Comparison of ENCODE assay signal across 15 cellular contexts in the genomic region with DNA sequence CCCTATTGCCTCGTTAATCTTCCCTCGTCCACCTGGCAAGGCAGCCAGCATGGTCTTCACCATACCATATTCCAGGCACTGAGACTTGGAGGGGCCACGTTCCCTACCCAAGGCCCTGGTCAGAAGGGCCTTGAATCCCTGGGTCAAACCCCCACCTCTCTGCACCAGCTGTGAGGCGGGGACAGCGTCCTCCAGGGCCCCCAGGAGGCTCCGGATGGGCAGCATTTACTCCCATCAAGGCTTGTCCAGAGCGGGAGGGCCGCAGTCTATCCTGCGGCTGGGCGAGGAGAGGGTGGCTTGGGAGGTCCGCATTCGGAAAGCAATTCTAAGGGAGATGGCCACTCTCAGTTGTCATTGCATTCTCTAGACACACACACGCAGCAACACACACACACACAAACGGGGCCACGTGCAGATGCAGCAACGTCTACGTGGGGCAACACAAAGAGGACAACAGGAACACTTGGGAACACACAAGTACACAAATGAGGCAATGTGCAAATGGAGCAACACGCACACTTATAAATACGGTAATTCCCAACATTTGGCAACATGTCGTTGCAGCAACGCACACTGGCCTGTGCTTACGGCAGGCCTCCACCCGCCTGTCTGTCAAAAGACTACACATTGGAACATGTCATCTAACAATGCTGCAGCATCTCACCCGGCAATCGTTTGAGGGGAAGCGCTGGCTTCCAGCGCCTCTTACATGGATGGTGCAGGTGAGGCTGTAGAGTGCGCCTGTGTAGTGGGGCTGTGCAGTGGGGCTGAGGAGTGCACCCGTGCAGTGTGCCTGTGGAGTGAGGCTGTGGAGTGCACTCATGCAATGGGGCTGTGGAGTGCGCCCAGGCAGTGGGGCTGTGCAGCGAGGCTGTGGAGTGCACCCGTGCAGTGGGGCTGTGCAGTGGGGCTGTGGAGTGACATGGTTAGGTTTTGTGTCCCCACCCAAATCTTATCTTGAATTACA. TPM values are rescaled to one million over a fixed set of nuclear protein-coding genes. Genes with fewer than 3 reads are reported as not detected.
A peak's percentile ranks its signal among the peaks of the same experiment; 100 is the strongest.
DNase-seq lines count a peak whose midpoint lies in the region; ATAC-seq, FAIRE-seq and TF ChIP-seq lines count a peak whose summit lies in the region.
"Had no signal": no experiment of that assay in that cellular context is flagged by ENCODE, and none has a peak within 500 bp of the region (broad histone marks: within the 10 kb centered on the region; RNA-seq: fewer than 3 reads in every experiment).

No MANE protein-coding gene starts in this region.

- no peaks in the 10 kb centered on the region for H3K9me3 ChIP-seq in HAP-1
- H3K9me3 ChIP-seq: A549; BLaER1 treated with 17β-estradiol and CSF1 and Interleukin-3, amounts not matched to agents 10 nM and 100 nM had no signal

- no peak overlapping the region for H3K4me3 Mint-ChIP-seq in activated naive CD8-positive, alpha-beta T cell treated with anti-CD3 and anti-CD28 coated beads, Interleukin-2, amount 10 ng/mL, durations not matched to agents 7 days and 5 days
- H3K4me3 Mint-ChIP-seq in activated naive CD8-positive, alpha-beta T cell treated with anti-CD3 and anti-CD28 coated beads for 36 hours = no peak overlapping the region
- H3K4me3 Mint-ChIP-seq in endothelial cell (ENCODE audit: unreplicated experiment) = peak overlapping the region; percentile 40
- H3K4me3 Mint-ChIP-seq: H9 had no signal

- FAIRE-seq in HTR-8/SVneo (lab: Jason Lieb, UNC) = peak; percentile 89
- FAIRE-seq: A549 had no signal

- H3K4me1 ChIP-seq in HAP-1 = no peaks in the 10 kb centered on the region
- H3K4me1 ChIP-seq: A549 had no signal

- peak; percentile 31 for ATAC-seq in activated naive CD8-positive, alpha-beta T cell treated with anti-CD3 and anti-CD28 coated beads, Interleukin-2, amount 10 ng/mL, durations not matched to agents 7 days and 5 days (ENCODE audit: low read depth)
- no peak for ATAC-seq in HG02763 (IDR thresholded peaks at IDR 0.05; ENCODE audit: unreplicated experiment)
- ATAC-seq: A549 had no signal

- H3K4me1 Mint-ChIP-seq in activated naive CD8-positive, alpha-beta T cell treated with anti-CD3 and anti-CD28 coated beads, Interleukin-2, amount 10 ng/mL, durations not matched to agents 7 days and 5 days = peaks cover 4% of the 10 kb centered on the region
- H3K4me1 Mint-ChIP-seq in activated naive CD8-positive, alpha-beta T cell treated with anti-CD3 and anti-CD28 coated beads for 36 hours = peaks cover 2% of the 10 kb centered on the region
- peaks cover 5% of the 10 kb centered on the region for H3K4me1 Mint-ChIP-seq in endothelial cell (ENCODE audit: unreplicated experiment)

- POLR2A ChIA-PET in activated naive CD8-positive, alpha-beta T cell treated with anti-CD3 and anti-CD28 coated beads, Interleukin-2, amount 10 ng/mL, durations not matched to agents 7 days and 5 days (lab: Charles Lee) = no interaction called here

- H3K27me3 Mint-ChIP-seq in activated naive CD8-positive, alpha-beta T cell treated with anti-CD3 and anti-CD28 coated beads, Interleukin-2, amount 10 ng/mL, durations not matched to agents 7 days and 5 days = peaks cover 2% of the 10 kb centered on the region
- no peaks in the 10 kb centered on the region for H3K27me3 Mint-ChIP-seq in activated naive CD8-positive, alpha-beta T cell treated with anti-CD3 and anti-CD28 coated beads for 36 hours
- peaks cover 4% of the 10 kb centered on the region for H3K27me3 Mint-ChIP-seq in endothelial cell (ENCODE audit: unreplicated experiment)

- H3K36me3 ChIP-seq in HAP-1 (replicated peaks) = no peaks in the 10 kb centered on the region
- H3K36me3 ChIP-seq: BLaER1 treated with 17β-estradiol and CSF1 and Interleukin-3, amounts not matched to agents 10 nM and 100 nM had no signal

- H3K9me3 Mint-ChIP-seq in activated naive CD8-positive, alpha-beta T cell treated with anti-CD3 and anti-CD28 coated beads, Interleukin-2, amount 10 ng/mL, durations not matched to agents 7 days and 5 days = no peaks in the 10 kb centered on the region
- H3K9me3 Mint-ChIP-seq in activated naive CD8-positive, alpha-beta T cell treated with anti-CD3 and anti-CD28 coated beads for 36 hours = no peaks in the 10 kb centered on the region
- H3K9me3 Mint-ChIP-seq in endothelial cell (ENCODE audit: unreplicated experiment) = no peaks in the 10 kb centered on the region
- H3K9me3 Mint-ChIP-seq: H9 had no signal

- no peak for DNase-seq in activated naive CD8-positive, alpha-beta T cell treated with anti-CD3 and anti-CD28 coated beads, Interleukin-2, amount 10 ng/mL, durations not matched to agents 7 days and 5 days
- DNase-seq in activated naive CD8-positive, alpha-beta T cell treated with anti-CD3 and anti-CD28 coated beads for 36 hours = no peak
- DNase-seq in HTR-8/SVneo (ENCODE audit: insufficient read length, low spot score) (no peak), endothelial cell (ENCODE audit: low spot score) (no peak), NOMO-1 (lab: John Stamatoyannopoulos, UW; ENCODE audit: unreplicated experiment in 2 of 2) (no peak), HAP-1 (ENCODE audit: low spot score in 2 of 2) (no peak)
- DNase-seq: DMS 273 treated with DMSO at 0.1 percent for 48 hours, GF-D8, H9, NCI-H1092 treated with DMSO at 0.1 percent for 48 hours, NCI-H146, NCI-H2029 treated with DMSO at 0.1 percent for 48 hours had no signal

- TF ChIP-seq CTCF in endothelial cell (IDR thresholded peaks at IDR 0.05; ENCODE audit: unreplicated experiment) = no peak

- no peaks in the 10 kb centered on the region for H3K36me3 Mint-ChIP-seq in activated naive CD8-positive, alpha-beta T cell treated with anti-CD3 and anti-CD28 coated beads, Interleukin-2, amount 10 ng/mL, durations not matched to agents 7 days and 5 days
- H3K36me3 Mint-ChIP-seq in activated naive CD8-positive, alpha-beta T cell treated with anti-CD3 and anti-CD28 coated beads for 36 hours = no peaks in the 10 kb centered on the region
- H3K36me3 Mint-ChIP-seq in endothelial cell (ENCODE audit: low read depth, unreplicated experiment) = no peaks in the 10 kb centered on the region

- H3K27ac Mint-ChIP-seq in activated naive CD8-positive, alpha-beta T cell treated with anti-CD3 and anti-CD28 coated beads, Interleukin-2, amount 10 ng/mL, durations not matched to agents 7 days and 5 days = no peak overlapping the region
- H3K27ac Mint-ChIP-seq in activated naive CD8-positive, alpha-beta T cell treated with anti-CD3 and anti-CD28 coated beads for 36 hours = no peak overlapping the region
- H3K27ac Mint-ChIP-seq in endothelial cell (ENCODE audit: unreplicated experiment) = no peak overlapping the region

- in situ Hi-C loops in HAP-1 (cut with MboI; ENCODE audit: low sequenced_read_pairs) = no loop called here

- H3K4me3 ChIP-seq in HAP-1 = no peak overlapping the region
- H3K4me3 ChIP-seq: A549; BLaER1 treated with 17β-estradiol and CSF1 and Interleukin-3, amounts not matched to agents 10 nM and 100 nM had no signal

- peaks cover 28% of the 10 kb centered on the region for H3K27me3 ChIP-seq in HAP-1 (ENCODE audit: low read depth)

RNA-seq across cellular contexts. Expression of a gene that starts 12.9 kb away (rescaled TPM):
- under 1 TPM; 0.33 to 0.37 TPM for total RNA-seq in activated naive CD8-positive, alpha-beta T cell treated with anti-CD3 and anti-CD28 coated beads, Interleukin-2, amount 10 ng/mL, durations not matched to agents 7 days and 5 days
- not detected for total RNA-seq in activated naive CD8-positive, alpha-beta T cell treated with anti-CD3 and anti-CD28 coated beads for 36 hours
- not detected for total RNA-seq in endothelial cell (ENCODE audit: unreplicated experiment)

RNA-seq across cellular contexts. Expression of a gene that starts 53.4 kb away (rescaled TPM):
- 10 to 100 TPM; 57.5 to 61.9 TPM for total RNA-seq in activated naive CD8-positive, alpha-beta T cell treated with anti-CD3 and anti-CD28 coated beads, Interleukin-2, amount 10 ng/mL, durations not matched to agents 7 days and 5 days
- 10 to 100 TPM; 55.0 to 56.9 TPM for total RNA-seq in activated naive CD8-positive, alpha-beta T cell treated with anti-CD3 and anti-CD28 coated beads for 36 hours
- total RNA-seq in endothelial cell (ENCODE audit: unreplicated experiment) = 1.4 TPM

Comparison
In these comparisons a context has a peak if more than half of its experiments do, and no peak if none do; other contexts are left out.
1. RNA of a gene that starts 53.4 kb away (total RNA-seq): 57.5 to 61.9 TPM in activated naive CD8-positive, alpha-beta T cell treated with anti-CD3 and anti-CD28 coated beads, Interleukin-2, amount 10 ng/mL, durations not matched to agents 7 days and 5 days and 55.0 to 56.9 TPM in activated naive CD8-positive, alpha-beta T cell treated with anti-CD3 and anti-CD28 coated beads for 36 hours; 1.4 TPM in endothelial cell (single experiment); every median in the first group is over 10 times any median in the second.